Comparison of ENCODE assay signal across 1 cellular context in the genomic region with DNA sequence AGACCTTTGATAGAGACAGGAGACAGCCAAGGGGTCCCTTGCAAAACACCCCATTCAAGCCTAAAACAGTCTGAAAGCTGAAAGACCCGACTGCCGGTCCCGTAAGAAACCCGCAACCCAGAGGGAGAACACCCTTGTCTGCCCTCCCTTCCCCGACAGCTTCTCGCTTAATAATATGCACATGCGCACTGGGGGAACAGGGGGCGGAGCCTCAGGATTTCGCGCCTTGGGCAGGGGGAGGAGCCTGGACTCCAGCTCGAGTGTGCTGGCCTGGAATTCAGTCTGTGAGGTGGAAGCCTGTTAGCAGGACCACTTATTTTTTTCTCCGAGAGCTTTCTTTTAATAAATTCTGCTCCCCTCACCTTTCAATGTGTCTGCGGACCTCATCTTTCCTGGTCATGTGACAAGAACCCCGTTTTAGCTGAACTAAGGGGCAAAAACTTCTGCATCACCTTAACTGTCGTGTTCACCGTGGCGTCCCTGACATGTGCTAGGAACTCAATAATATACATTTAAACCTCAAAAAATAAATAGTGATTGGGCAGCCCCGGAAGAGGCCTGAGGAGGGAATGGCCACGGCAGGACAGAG.
TF ChIP-seq lines count a peak whose summit lies in the region.

No MANE protein-coding gene starts in this region.

TF ChIP-seq in K562, 482 proteins besides CTCF, POLR2A, EP300 and RAD21 (continued from another document):
- TF ChIP-seq, protein P1, sequence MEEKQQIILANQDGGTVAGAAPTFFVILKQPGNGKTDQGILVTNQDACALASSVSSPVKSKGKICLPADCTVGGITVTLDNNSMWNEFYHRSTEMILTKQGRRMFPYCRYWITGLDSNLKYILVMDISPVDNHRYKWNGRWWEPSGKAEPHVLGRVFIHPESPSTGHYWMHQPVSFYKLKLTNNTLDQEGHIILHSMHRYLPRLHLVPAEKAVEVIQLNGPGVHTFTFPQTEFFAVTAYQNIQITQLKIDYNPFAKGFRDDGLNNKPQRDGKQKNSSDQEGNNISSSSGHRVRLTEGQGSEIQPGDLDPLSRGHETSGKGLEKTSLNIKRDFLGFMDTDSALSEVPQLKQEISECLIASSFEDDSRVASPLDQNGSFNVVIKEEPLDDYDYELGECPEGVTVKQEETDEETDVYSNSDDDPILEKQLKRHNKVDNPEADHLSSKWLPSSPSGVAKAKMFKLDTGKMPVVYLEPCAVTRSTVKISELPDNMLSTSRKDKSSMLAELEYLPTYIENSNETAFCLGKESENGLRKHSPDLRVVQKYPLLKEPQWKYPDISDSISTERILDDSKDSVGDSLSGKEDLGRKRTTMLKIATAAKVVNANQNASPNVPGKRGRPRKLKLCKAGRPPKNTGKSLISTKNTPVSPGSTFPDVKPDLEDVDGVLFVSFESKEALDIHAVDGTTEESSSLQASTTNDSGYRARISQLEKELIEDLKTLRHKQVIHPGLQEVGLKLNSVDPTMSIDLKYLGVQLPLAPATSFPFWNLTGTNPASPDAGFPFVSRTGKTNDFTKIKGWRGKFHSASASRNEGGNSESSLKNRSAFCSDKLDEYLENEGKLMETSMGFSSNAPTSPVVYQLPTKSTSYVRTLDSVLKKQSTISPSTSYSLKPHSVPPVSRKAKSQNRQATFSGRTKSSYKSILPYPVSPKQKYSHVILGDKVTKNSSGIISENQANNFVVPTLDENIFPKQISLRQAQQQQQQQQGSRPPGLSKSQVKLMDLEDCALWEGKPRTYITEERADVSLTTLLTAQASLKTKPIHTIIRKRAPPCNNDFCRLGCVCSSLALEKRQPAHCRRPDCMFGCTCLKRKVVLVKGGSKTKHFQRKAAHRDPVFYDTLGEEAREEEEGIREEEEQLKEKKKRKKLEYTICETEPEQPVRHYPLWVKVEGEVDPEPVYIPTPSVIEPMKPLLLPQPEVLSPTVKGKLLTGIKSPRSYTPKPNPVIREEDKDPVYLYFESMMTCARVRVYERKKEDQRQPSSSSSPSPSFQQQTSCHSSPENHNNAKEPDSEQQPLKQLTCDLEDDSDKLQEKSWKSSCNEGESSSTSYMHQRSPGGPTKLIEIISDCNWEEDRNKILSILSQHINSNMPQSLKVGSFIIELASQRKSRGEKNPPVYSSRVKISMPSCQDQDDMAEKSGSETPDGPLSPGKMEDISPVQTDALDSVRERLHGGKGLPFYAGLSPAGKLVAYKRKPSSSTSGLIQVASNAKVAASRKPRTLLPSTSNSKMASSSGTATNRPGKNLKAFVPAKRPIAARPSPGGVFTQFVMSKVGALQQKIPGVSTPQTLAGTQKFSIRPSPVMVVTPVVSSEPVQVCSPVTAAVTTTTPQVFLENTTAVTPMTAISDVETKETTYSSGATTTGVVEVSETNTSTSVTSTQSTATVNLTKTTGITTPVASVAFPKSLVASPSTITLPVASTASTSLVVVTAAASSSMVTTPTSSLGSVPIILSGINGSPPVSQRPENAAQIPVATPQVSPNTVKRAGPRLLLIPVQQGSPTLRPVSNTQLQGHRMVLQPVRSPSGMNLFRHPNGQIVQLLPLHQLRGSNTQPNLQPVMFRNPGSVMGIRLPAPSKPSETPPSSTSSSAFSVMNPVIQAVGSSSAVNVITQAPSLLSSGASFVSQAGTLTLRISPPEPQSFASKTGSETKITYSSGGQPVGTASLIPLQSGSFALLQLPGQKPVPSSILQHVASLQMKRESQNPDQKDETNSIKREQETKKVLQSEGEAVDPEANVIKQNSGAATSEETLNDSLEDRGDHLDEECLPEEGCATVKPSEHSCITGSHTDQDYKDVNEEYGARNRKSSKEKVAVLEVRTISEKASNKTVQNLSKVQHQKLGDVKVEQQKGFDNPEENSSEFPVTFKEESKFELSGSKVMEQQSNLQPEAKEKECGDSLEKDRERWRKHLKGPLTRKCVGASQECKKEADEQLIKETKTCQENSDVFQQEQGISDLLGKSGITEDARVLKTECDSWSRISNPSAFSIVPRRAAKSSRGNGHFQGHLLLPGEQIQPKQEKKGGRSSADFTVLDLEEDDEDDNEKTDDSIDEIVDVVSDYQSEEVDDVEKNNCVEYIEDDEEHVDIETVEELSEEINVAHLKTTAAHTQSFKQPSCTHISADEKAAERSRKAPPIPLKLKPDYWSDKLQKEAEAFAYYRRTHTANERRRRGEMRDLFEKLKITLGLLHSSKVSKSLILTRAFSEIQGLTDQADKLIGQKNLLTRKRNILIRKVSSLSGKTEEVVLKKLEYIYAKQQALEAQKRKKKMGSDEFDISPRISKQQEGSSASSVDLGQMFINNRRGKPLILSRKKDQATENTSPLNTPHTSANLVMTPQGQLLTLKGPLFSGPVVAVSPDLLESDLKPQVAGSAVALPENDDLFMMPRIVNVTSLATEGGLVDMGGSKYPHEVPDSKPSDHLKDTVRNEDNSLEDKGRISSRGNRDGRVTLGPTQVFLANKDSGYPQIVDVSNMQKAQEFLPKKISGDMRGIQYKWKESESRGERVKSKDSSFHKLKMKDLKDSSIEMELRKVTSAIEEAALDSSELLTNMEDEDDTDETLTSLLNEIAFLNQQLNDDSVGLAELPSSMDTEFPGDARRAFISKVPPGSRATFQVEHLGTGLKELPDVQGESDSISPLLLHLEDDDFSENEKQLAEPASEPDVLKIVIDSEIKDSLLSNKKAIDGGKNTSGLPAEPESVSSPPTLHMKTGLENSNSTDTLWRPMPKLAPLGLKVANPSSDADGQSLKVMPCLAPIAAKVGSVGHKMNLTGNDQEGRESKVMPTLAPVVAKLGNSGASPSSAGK (IDR thresholded peaks at IDR 0.05): peak; percentile 24; the same call in 1 of the 2 replicates
- TF ChIP-seq ZEB2 (IDR thresholded peaks at IDR 0.05): no peak
- no peak for TF ChIP-seq MBD2 (IDR thresholded peaks at IDR 0.05; ENCODE audit: borderline replicate concordance, low read depth)
- no peak for TF ChIP-seq ZNF174 (CRISPR knock-in tag; IDR thresholded peaks at IDR 0.05)
- TF ChIP-seq, protein P2, sequence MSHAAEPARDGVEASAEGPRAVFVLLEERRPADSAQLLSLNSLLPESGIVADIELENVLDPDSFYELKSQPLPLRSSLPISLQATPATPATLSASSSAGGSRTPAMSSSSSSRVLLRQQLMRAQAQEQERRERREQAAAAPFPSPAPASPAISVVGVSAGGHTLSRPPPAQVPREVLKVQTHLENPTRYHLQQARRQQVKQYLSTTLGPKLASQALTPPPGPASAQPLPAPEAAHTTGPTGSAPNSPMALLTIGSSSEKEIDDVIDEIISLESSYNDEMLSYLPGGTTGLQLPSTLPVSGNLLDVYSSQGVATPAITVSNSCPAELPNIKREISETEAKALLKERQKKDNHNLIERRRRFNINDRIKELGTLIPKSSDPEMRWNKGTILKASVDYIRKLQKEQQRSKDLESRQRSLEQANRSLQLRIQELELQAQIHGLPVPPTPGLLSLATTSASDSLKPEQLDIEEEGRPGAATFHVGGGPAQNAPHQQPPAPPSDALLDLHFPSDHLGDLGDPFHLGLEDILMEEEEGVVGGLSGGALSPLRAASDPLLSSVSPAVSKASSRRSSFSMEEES (CRISPR knock-in tag; IDR thresholded peaks at IDR 0.05): peak; percentile 67
